Comparison of ENCODE assay signal across 9 cellular contexts in genomic region chr17:16013943-16014407, GRCh38. TPM values are rescaled to one million over a fixed set of nuclear protein-coding genes. Genes with fewer than 3 reads are reported as not detected.
A peak's percentile ranks its signal among the peaks of the same experiment; 100 is the strongest.
DNase-seq lines count a peak whose midpoint lies in the region; ATAC-seq, FAIRE-seq and TF ChIP-seq lines count a peak whose summit lies in the region.
"Had no signal": no experiment of that assay in that cellular context is flagged by ENCODE, and none has a peak within 500 bp of the region (broad histone marks: within the 10 kb centered on the region; RNA-seq: fewer than 3 reads in every experiment).

No MANE protein-coding gene starts in this region.

- H3K36me3 Mint-ChIP-seq in CD4-positive, alpha-beta T cell (ENCODE audit: low read depth), result peaks cover 81% of the 10 kb centered on the region

- CTCF ChIA-PET in CD4-positive, alpha-beta T cell (lab: Charles Lee), result no interaction called here

- TF ChIP-seq CTCF in heart right ventricle (IDR thresholded peaks at IDR 0.05), result peak in 7 of 9 donors; percentile 33 to 57 (median 48)
- no peak for TF ChIP-seq CTCF in CD4-positive, alpha-beta T cell (IDR thresholded peaks at IDR 0.05)

- peak in 7 of 8 donors; percentile 45 to 81 (median 72) for ATAC-seq in heart right ventricle
- no peak for ATAC-seq in GM21717 (IDR thresholded peaks at IDR 0.05; ENCODE audit: unreplicated experiment)
- ATAC-seq in CD4-positive, alpha-beta T cell (ENCODE audit: poor library complexity), result no peak
- no peak for ATAC-seq in HG03460 (IDR thresholded peaks at IDR 0.05; ENCODE audit: unreplicated experiment)

- H3K27ac ChIP-seq in heart right ventricle, result peak overlapping the region in 8 of 10 donors; percentile 17 to 67 (median 40)
- no peak overlapping the region for H3K27ac ChIP-seq in CD4-positive, alpha-beta T cell (ENCODE audit: low read depth, low read length)

- no peaks in the 10 kb centered on the region for H3K9me3 ChIP-seq in heart right ventricle
- no peaks in the 10 kb centered on the region for H3K9me3 ChIP-seq in CD4-positive, alpha-beta T cell (ENCODE audit: control insufficient read depth, low read length)

- POLR2A ChIA-PET in CD4-positive, alpha-beta T cell (lab: Charles Lee), result no interaction called here

- no peak overlapping the region for H3K4me3 ChIP-seq in heart right ventricle

- no peak overlapping the region for H3K4me3 Mint-ChIP-seq in CD4-positive, alpha-beta T cell

- DNase-seq in HCEC 1CT (peak; percentile 87), heart right ventricle (no peak), stromal cell of bone marrow (ENCODE audit: low read depth) (peak; percentile 68), NCI-H1436 (lab: John Stamatoyannopoulos, UW) (no peak)
- DNase-seq in CD4-positive, alpha-beta T cell, result no peak
- DNase-seq: stimulated activated CD4-positive, alpha-beta T cell treated with anti-CD3 and anti-CD28 coated beads, Interleukin-2, amount 100 ng/mL, for 24 hours had no signal

- H3K27me3 ChIP-seq in heart right ventricle, result no peaks in the 10 kb centered on the region
- no peaks in the 10 kb centered on the region for H3K27me3 ChIP-seq in CD4-positive, alpha-beta T cell (ENCODE audit: control insufficient read depth, insufficient read depth, low read length)

- peaks cover 16% of the 10 kb centered on the region for H3K4me1 Mint-ChIP-seq in CD4-positive, alpha-beta T cell (ENCODE audit: low read depth)

- FAIRE-seq in TTC549 (lab: Jason Lieb, UNC), result peak; percentile 5

- intact Hi-C loops in heart right ventricle (cut with DNase I), result no loop called here
- intact Hi-C loops in CD4-positive, alpha-beta T cell (cut with DNase I, micrococcal nuclease), result no loop called here

- H3K4me1 ChIP-seq in heart right ventricle, result peaks cover 0 to 53% (median 35%) of the 10 kb centered on the region in 9 donors

- no peaks in the 10 kb centered on the region for H3K9me3 Mint-ChIP-seq in CD4-positive, alpha-beta T cell

- H3K36me3 ChIP-seq in heart right ventricle, result peaks cover 0 to 100% (median 16%) of the 10 kb centered on the region in 9 donors

- no peaks in the 10 kb centered on the region for H3K27me3 Mint-ChIP-seq in CD4-positive, alpha-beta T cell

- no peak overlapping the region for H3K27ac Mint-ChIP-seq in CD4-positive, alpha-beta T cell

- 21 to 28% methylated on average over 3 of the region's 3 CpGs for WGBS in heart right ventricle, 2 donors

RNA-seq across cellular contexts. Expression of gene TTC19, which starts 14.4 kb away (rescaled TPM):
- total RNA-seq in heart right ventricle, result 10 to 100 TPM; 25.1 to 41.1 (median 28.2) TPM
- 10 to 100 TPM; 10.8 to 19.4 TPM for polyA plus RNA-seq in heart right ventricle
- 10 to 100 TPM; 57.8 to 66.7 TPM for total RNA-seq in CD4-positive, alpha-beta T cell

RNA-seq across cellular contexts. Expression of gene ZSWIM7, which starts 14.5 kb away (rescaled TPM):
- 10 to 100 TPM; 28.5 to 41.8 (median 34.1) TPM for total RNA-seq in heart right ventricle
- polyA plus RNA-seq in heart right ventricle, result 10 to 100 TPM; 33.3 to 50.7 TPM
- 10 to 100 TPM; 11.3 to 13.0 TPM for total RNA-seq in CD4-positive, alpha-beta T cell

Comparison
In these comparisons a context has a peak if more than half of its experiments do, and no peak if none do; other contexts are left out.
1. DNase-seq: peak in HCEC 1CT (single experiment) and stromal cell of bone marrow (single experiment); none in heart right ventricle (0 of 2), NCI-H1436 (single experiment) and CD4-positive, alpha-beta T cell (0 of 10).
2. ATAC-seq: peak in heart right ventricle (7 of 8); none in GM21717 (single experiment), CD4-positive, alpha-beta T cell (single experiment) and HG03460 (single experiment).